ENCODE assay signal across 8 cellular contexts in genomic region chr7:100540073-100540723, GRCh38. TPM values are rescaled to one million over a fixed set of nuclear protein-coding genes. Genes with fewer than 3 reads are reported as not detected.
DNase-seq lines count a peak whose midpoint lies in the region; ATAC-seq and TF ChIP-seq lines count a peak whose summit lies in the region.

No MANE protein-coding gene starts in this region.

- H3K4me3 ChIP-seq in WI38 (ENCODE audit: low read depth, low read length) (peak overlapping the region; percentile 76), iPS DF 6.9 (ENCODE audit: low read length) (peak overlapping the region; percentile 72; the same call in 1 of the 2 replicates), skin epidermis (peak overlapping the region; percentile 54 to 91 (median 80))

- H3K4ac ChIP-seq in H9 (ENCODE audit: low read depth, low read length), result no peak overlapping the region

- no peak overlapping the region for H2BK15ac ChIP-seq in H9 (ENCODE audit: low read depth, low read length)

- no peak for DNase-seq in H9
- DNase-seq in iPS DF 6.9 (ENCODE audit: low read depth, low spot score), result no peak
- DNase-seq in inferior parietal cortex (ENCODE audit: extremely low spot score), result no peak
- DNase-seq in NCI-H1048 (lab: John Stamatoyannopoulos, UW), result no peak

- H3K27me3 Mint-ChIP-seq in H9 (ENCODE audit: low read depth), result peaks cover 24% of the 10 kb centered on the region

- H3K36me3 ChIP-seq in iPS DF 6.9 (ENCODE audit: control insufficient read depth, insufficient read depth, low read length), result no peaks in the 10 kb centered on the region

- H3K27me3 ChIP-seq in H9 (ENCODE audit: insufficient read depth, low read length), result no peaks in the 10 kb centered on the region; the same call in 1 of the 2 replicates
- 0 out of 2 replicates have a peak, but pooled peaks cover 1% of the 10 kb centered on the region for H3K27me3 ChIP-seq in iPS DF 6.9 (ENCODE audit: control insufficient read depth, insufficient read depth, low read length)

- H3K4me1 Mint-ChIP-seq in H9, result peaks cover 53 to 59% of the 10 kb centered on the region in 2 experiments

- no CpG with 5 or more reads among the region's 6 CpGs for WGBS in H9 (ENCODE audit: extremely low coverage, insufficient read length, low lambda C conversion rate)
- WGBS in iPS DF 6.9 (ENCODE audit: insufficient coverage, insufficient read length), result no CpG with 5 or more reads among the region's 6 CpGs

- H4K20me1 ChIP-seq in H9 (ENCODE audit: control insufficient read depth, insufficient read depth, insufficient read length), result no peaks in the 10 kb centered on the region

- H3K18ac ChIP-seq in H9 (ENCODE audit: insufficient read length, low read depth, low read length), result no peak overlapping the region

- H3K23me2 ChIP-seq in H9 (ENCODE audit: insufficient read length, low read depth, low read length, poor library complexity, severe bottlenecking), result peaks cover 11% of the 10 kb centered on the region

- H3K56ac ChIP-seq in H9 (ENCODE audit: insufficient read length, low read depth, low read length), result no peak overlapping the region

- H3K9me3 ChIP-seq in H9 (ENCODE audit: control insufficient read depth, low read depth, low read length) (no peaks in the 10 kb centered on the region), iPS DF 6.9 (ENCODE audit: control insufficient read depth, insufficient read depth, low read length) (no peaks in the 10 kb centered on the region)

- H2AFZ ChIP-seq in H9 (ENCODE audit: low read length), result no peak overlapping the region

- peak overlapping the region; percentile 96 for H3K4me2 ChIP-seq in H9 (ENCODE audit: insufficient read depth, insufficient read length, low read length)

- H3K79me2 ChIP-seq in H9 (ENCODE audit: insufficient read depth, low read length), result no peaks in the 10 kb centered on the region

- no peaks in the 10 kb centered on the region for H3K36me3 Mint-ChIP-seq in H9 (ENCODE audit: insufficient read depth in 1 of 3, low read depth in 3 of 3)

- H2BK120ac ChIP-seq in H9 (ENCODE audit: low read depth, low read length, poor library complexity, severe bottlenecking), result no peak overlapping the region

- H3K9ac ChIP-seq in H9 (ENCODE audit: extremely low read depth, insufficient read length, low read length), result peak overlapping the region; percentile 65

- no peak overlapping the region for H3K27ac ChIP-seq in H9 (ENCODE audit: insufficient read length, low read depth, low read length)
- no peak overlapping the region for H3K27ac ChIP-seq in iPS DF 6.9 (ENCODE audit: low read length)
- H3K27ac ChIP-seq in skin epidermis, result peak overlapping the region in 9 of 21 experiments; percentile 23 to 90 (median 76)

- H2AK5ac ChIP-seq in H9 (ENCODE audit: insufficient read length, low read length), result no peak overlapping the region

- no peak overlapping the region for H4K8ac ChIP-seq in H9 (replicated peaks; ENCODE audit: insufficient read length, low read depth, low read length)

- no peak overlapping the region for H2BK5ac ChIP-seq in H9 (ENCODE audit: insufficient read length, low read length)

- no peak overlapping the region for H3K14ac ChIP-seq in H9 (ENCODE audit: insufficient read depth, low read length)

- H2BK12ac ChIP-seq in H9 (ENCODE audit: insufficient read length, low read depth, low read length), result no peak overlapping the region

- TF ChIP-seq CTCF in H9 (conservative IDR thresholded peaks at IDR 0.05), result no peak
- TF ChIP-seq CTCF in WI38 (IDR thresholded peaks at IDR 0.05; ENCODE audit: low read depth, low read length), result no peak

- no peak overlapping the region for H2BK20ac ChIP-seq in H9 (ENCODE audit: low read depth, low read length, poor library complexity, severe bottlenecking)

- H3K4me1 ChIP-seq in H9 (ENCODE audit: insufficient read depth, low read length), result peaks cover 9% of the 10 kb centered on the region
- peaks cover 4% of the 10 kb centered on the region; the same call in 1 of the 2 replicates for H3K4me1 ChIP-seq in iPS DF 6.9 (ENCODE audit: control insufficient read depth, insufficient read depth, low read length)

- no peaks in the 10 kb centered on the region; a peak in 1 of 5 replicates for H3K9me3 Mint-ChIP-seq in H9

- no peak overlapping the region for H4K91ac ChIP-seq in H9 (ENCODE audit: insufficient read length, low read depth, low read length)

- H3K79me1 ChIP-seq in H9 (ENCODE audit: insufficient read depth, low read depth, low read length, poor library complexity, severe bottlenecking), result no peaks in the 10 kb centered on the region

- H4K5ac ChIP-seq in H9 (ENCODE audit: insufficient read length, low read depth, low read length), result no peak overlapping the region

- ATAC-seq in HG03521 (IDR thresholded peaks at IDR 0.05; ENCODE audit: unreplicated experiment) (no peak), GM19324 (IDR thresholded peaks at IDR 0.05; ENCODE audit: low FRiP score, unreplicated experiment) (no peak)

- no peak overlapping the region for H3T11ph ChIP-seq in H9 (ENCODE audit: low read length)

- H3K4me3 Mint-ChIP-seq in H9, result peak overlapping the region; percentile 79 to 88

- H3K27ac Mint-ChIP-seq in H9, result no peak overlapping the region

- H3K23ac ChIP-seq in H9 (ENCODE audit: insufficient read length, low read depth, low read length), result no peak overlapping the region

RNA-seq across cellular contexts. Expression of gene AGFG2, which starts 1.2 kb away (rescaled TPM):
- total RNA-seq in H9 (2021), result 11.2 and 12.7 TPM in 2 replicates

RNA-seq across cellular contexts. Expression of gene SAP25, which starts 33.5 kb away (rescaled TPM):
- total RNA-seq in H9 (2021), result 4.2 and 5.1 TPM in 2 replicates

RNA-seq across cellular contexts. Expression of gene LRCH4, which starts 45.7 kb away (rescaled TPM):
- 36.8 and 39.1 TPM in 2 replicates for total RNA-seq in H9 (2021)

RNA-seq across cellular contexts. Expression of gene FBXO24, which starts 45.9 kb away (rescaled TPM):
- 0.85 and 1.3 TPM in 2 replicates for total RNA-seq in H9 (2021)

RNA-seq across cellular contexts. Expression of gene NYAP1, which starts 56.5 kb away (rescaled TPM):
- 3.2 and 4.0 TPM in 2 replicates for total RNA-seq in H9 (2021)
